In the genomic region with DNA sequence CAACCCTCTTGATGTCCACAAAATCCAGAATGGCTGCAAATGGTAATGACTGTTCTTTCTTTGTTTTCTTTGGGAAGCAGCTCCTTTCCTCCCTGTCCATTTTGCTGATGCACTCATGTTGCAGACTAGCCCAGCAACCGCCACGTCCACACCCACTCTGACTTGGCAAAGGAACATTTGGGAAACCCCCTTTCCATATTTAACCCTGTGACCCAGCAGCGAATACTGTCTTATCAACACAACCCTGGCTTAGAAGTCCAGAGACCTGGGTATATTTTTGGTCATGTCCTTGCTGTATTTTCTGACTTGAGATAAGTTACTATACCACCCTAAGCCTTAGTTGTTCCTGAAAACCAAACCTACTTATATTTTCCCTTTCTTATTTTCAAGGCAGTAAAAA, we compare ENCODE assay signal across 1 cellular context.
TF ChIP-seq lines count a peak whose summit lies in the region.

No MANE protein-coding gene starts in this region.

TF ChIP-seq in IMR-90, 13 proteins besides CTCF, POLR2A, EP300 and RAD21:
- TF ChIP-seq CHD1 (IDR thresholded peaks at IDR 0.05; ENCODE audit: low read depth, low read length) = no peak
- TF ChIP-seq CEBPB (IDR thresholded peaks at IDR 0.05; ENCODE audit: low read depth, low read length) = no peak
- no peak for TF ChIP-seq MXI1 (IDR thresholded peaks at IDR 0.05; ENCODE audit: borderline replicate concordance, low read depth, low read length)
- no peak for TF ChIP-seq ELK1 (IDR thresholded peaks at IDR 0.05; ENCODE audit: borderline replicate concordance, low read depth, low read length)
- TF ChIP-seq MAZ (IDR thresholded peaks at IDR 0.05; ENCODE audit: borderline replicate concordance, low read depth, low read length) = no peak
- no peak for TF ChIP-seq USF2 (IDR thresholded peaks at IDR 0.05; ENCODE audit: low read depth, low read length)
- TF ChIP-seq SMC3 (IDR thresholded peaks at IDR 0.05; ENCODE audit: low read depth, low read length) = no peak
- TF ChIP-seq BHLHE40 (IDR thresholded peaks at IDR 0.05; ENCODE audit: low read depth, low read length) = no peak
- TF ChIP-seq RCOR1 (IDR thresholded peaks at IDR 0.05; ENCODE audit: insufficient replicate concordance, low read length) = no peak
- TF ChIP-seq NFE2L2 (IDR thresholded peaks at IDR 0.05; ENCODE audit: low read depth, low read length) = no peak
- TF ChIP-seq FOS (IDR thresholded peaks at IDR 0.05; ENCODE audit: low read depth, low read length) = no peak
- TF ChIP-seq RFX5 (IDR thresholded peaks at IDR 0.05; ENCODE audit: low read depth, low read length) = no peak
- no peak for TF ChIP-seq MAFK (IDR thresholded peaks at IDR 0.05; ENCODE audit: low read depth, low read length)
